Comparison of ENCODE assay signal across 8 cellular contexts in genomic region chr1:9849691-9850441, GRCh38. TPM values are rescaled to one million over a fixed set of nuclear protein-coding genes. Genes with fewer than 3 reads are reported as not detected.
DNase-seq lines count a peak whose midpoint lies in the region; ATAC-seq and TF ChIP-seq lines count a peak whose summit lies in the region.
"Had no signal": no experiment of that assay in that cellular context is flagged by ENCODE, and none has a peak within 500 bp of the region (broad histone marks: within the 10 kb centered on the region; RNA-seq: fewer than 3 reads in every experiment).

No MANE protein-coding gene starts in this region.

- H2BK20ac ChIP-seq in H9 (ENCODE audit: low read depth, low read length, poor library complexity, severe bottlenecking) = no peak overlapping the region

- no peaks in the 10 kb centered on the region for H3K23me2 ChIP-seq in H9 (ENCODE audit: insufficient read length, low read depth, low read length, poor library complexity, severe bottlenecking)

- H3T11ph ChIP-seq in H9 (ENCODE audit: low read length) = no peak overlapping the region

- H3K9ac ChIP-seq in H9 (ENCODE audit: extremely low read depth, insufficient read length, low read length) = no peak overlapping the region

- peak overlapping the region in 2 of 3 experiments; percentile 28 to 31; a peak in 1 of 7 replicates for H3K27ac Mint-ChIP-seq in H9

- H2BK120ac ChIP-seq in H9 (ENCODE audit: low read depth, low read length, poor library complexity, severe bottlenecking) = no peak overlapping the region

- no peak overlapping the region for H3K23ac ChIP-seq in H9 (ENCODE audit: insufficient read length, low read depth, low read length)

- no peaks in the 10 kb centered on the region for H3K79me1 ChIP-seq in H9 (ENCODE audit: insufficient read depth, low read depth, low read length, poor library complexity, severe bottlenecking)

- in situ Hi-C loops in G401 (cut with HindIII; ENCODE audit: low sequenced_read_pairs) = no loop called here
- in situ Hi-C loops in SK-MEL-5 (cut with HindIII; ENCODE audit: low pct_unique_long_range_greater_than_20kb, low sequenced_read_pairs) = no loop called here

- H3K36me3 Mint-ChIP-seq in H9 (ENCODE audit: insufficient read depth in 1 of 3, low read depth in 3 of 3) = peaks cover 10 to 11% (median 10%) of the 10 kb centered on the region in 3 experiments; a peak in 6 of 7 replicates

- no peak overlapping the region for H2BK15ac ChIP-seq in H9 (ENCODE audit: low read depth, low read length)

- no peak overlapping the region for H3K4me2 ChIP-seq in H9 (ENCODE audit: insufficient read depth, insufficient read length, low read length)

- H3K4me1 Mint-ChIP-seq in H9 = peaks cover 42 to 52% of the 10 kb centered on the region in 2 experiments

- no peak overlapping the region for H2BK5ac ChIP-seq in H9 (ENCODE audit: insufficient read length, low read length)

- no peak overlapping the region for H4K5ac ChIP-seq in H9 (ENCODE audit: insufficient read length, low read depth, low read length)

- no peaks in the 10 kb centered on the region for H3K27me3 ChIP-seq in H9 (ENCODE audit: insufficient read depth, low read length)

- H3K9me3 ChIP-seq in H9 (ENCODE audit: control insufficient read depth, low read depth, low read length) = no peaks in the 10 kb centered on the region
- H3K9me3 ChIP-seq: neutrophil had no signal

- ATAC-seq in HG03520 (IDR thresholded peaks at IDR 0.05; ENCODE audit: unreplicated experiment) (no peak), GM21447 (IDR thresholded peaks at IDR 0.05; ENCODE audit: unreplicated experiment) (no peak)

- H4K91ac ChIP-seq in H9 (ENCODE audit: insufficient read length, low read depth, low read length) = no peak overlapping the region

- H3K4me1 ChIP-seq in H9 (ENCODE audit: insufficient read depth, low read length) = no peaks in the 10 kb centered on the region

- whole genome bisulfite sequencing in H9 (ENCODE audit: extremely low coverage, insufficient read length, low lambda C conversion rate) = no CpG with 5 or more reads among the region's 20 CpGs

- DNase-seq in G401 (ENCODE audit: low spot score) (peak; percentile 92), H9 (no peak), SK-MEL-5 (ENCODE audit: low read depth, low spot score) (peak; percentile 16), iPS-NIHi11 (ENCODE audit: low spot score) (peak; percentile 83), NCI-H187 treated with DMSO at 0.1 percent for 48 hours (lab: John Stamatoyannopoulos, UW) (no peak)

- H3K79me2 ChIP-seq in H9 (ENCODE audit: insufficient read depth, low read length) = no peaks in the 10 kb centered on the region

- no peak overlapping the region for H2AFZ ChIP-seq in H9 (ENCODE audit: low read length)

- no peak overlapping the region for H2AK5ac ChIP-seq in H9 (ENCODE audit: insufficient read length, low read length)

- H3K4ac ChIP-seq in H9 (ENCODE audit: low read depth, low read length) = no peak overlapping the region

- TF ChIP-seq CTCF in H9 (conservative IDR thresholded peaks at IDR 0.05) = no peak

- H3K9me3 Mint-ChIP-seq in H9 = peaks cover 3 to 7% of the 10 kb centered on the region in 2 experiments; a peak in 4 of 5 replicates

- no peak overlapping the region for H3K4me3 Mint-ChIP-seq in H9

- no peaks in the 10 kb centered on the region for H4K20me1 ChIP-seq in H9 (ENCODE audit: control insufficient read depth, insufficient read depth, insufficient read length)

- no peaks in the 10 kb centered on the region for H3K27me3 Mint-ChIP-seq in H9 (ENCODE audit: low read depth)

- no peak overlapping the region for H3K56ac ChIP-seq in H9 (ENCODE audit: insufficient read length, low read depth, low read length)

- H4K8ac ChIP-seq in H9 (replicated peaks; ENCODE audit: insufficient read length, low read depth, low read length) = no peak overlapping the region

- H2BK12ac ChIP-seq in H9 (ENCODE audit: insufficient read length, low read depth, low read length) = no peak overlapping the region

- no peak overlapping the region for H3K27ac ChIP-seq in H9 (ENCODE audit: insufficient read length, low read depth, low read length)
- H3K27ac ChIP-seq: neutrophil had no signal

- H3K14ac ChIP-seq in H9 (ENCODE audit: insufficient read depth, low read length) = no peak overlapping the region

- no peak overlapping the region for H3K18ac ChIP-seq in H9 (ENCODE audit: insufficient read length, low read depth, low read length)

RNA-seq across cellular contexts. Expression of gene CLSTN1, which starts 26.1 kb away (rescaled TPM):
- 136 and 175 TPM in 2 replicates for total RNA-seq in G401 (2014; rRNA removed; shearing (Covaris generic))
- total RNA-seq in H9 (2021) = 100 and 101 TPM in 2 replicates
- 38.5 and 44.7 TPM in 2 replicates for total RNA-seq in SK-MEL-5 (2014; rRNA removed; shearing (Covaris generic))
- polyA plus RNA-seq in SK-MEL-5 (2015; cell fraction: cytosol; rRNA removed) = 75.8 and 96.1 TPM in 2 replicates
- 17.8 and 20.8 TPM in 2 replicates for polyA plus RNA-seq in SK-MEL-5 (2015; cell fraction: nucleus; rRNA removed)

Comparison
In these comparisons a context has a peak if more than half of its experiments do, and no peak if none do; other contexts are left out.
1. DNase-seq: peak in G401 (single experiment), SK-MEL-5 (single experiment) and iPS-NIHi11 (single experiment); none in H9 (single experiment) and NCI-H187 treated with DMSO at 0.1 percent for 48 hours (single experiment).